Comparison of ENCODE assay signal across 13 cellular contexts in genomic region chr16:84607061-84607460, GRCh38. TPM values are rescaled to one million over a fixed set of nuclear protein-coding genes. Genes with fewer than 3 reads are reported as not detected.
DNase-seq lines count a peak whose midpoint lies in the region; ATAC-seq, FAIRE-seq and TF ChIP-seq lines count a peak whose summit lies in the region.
"Had no signal": no experiment of that assay in that cellular context is flagged by ENCODE, and none has a peak within 500 bp of the region (broad histone marks: within the 10 kb centered on the region; RNA-seq: fewer than 3 reads in every experiment).

No MANE protein-coding gene starts in this region.

- H3K36me3 Mint-ChIP-seq in stimulated activated naive CD8-positive, alpha-beta T cell treated with anti-CD3 and anti-CD28 coated beads, Interleukin-15, Interleukin-2, amounts not matched to agents 100 ng/mL and 50 ng/mL, for 24 hours (ENCODE audit: low read depth): peaks cover 78% of the 10 kb centered on the region
- peaks cover 84% of the 10 kb centered on the region for H3K36me3 Mint-ChIP-seq in activated T-helper 2 cell treated with anti-CD3 and anti-CD28 coated beads, Interferon-gamma antibody, Interleukin-2, Interleukin-4, amounts not matched to agents 10 μg/mL and 5 μg/mL and 100 μg/mL, durations not matched to agents 14 hours and 24 hours and 36 hours (ENCODE audit: low read depth)
- peaks cover 76% of the 10 kb centered on the region for H3K36me3 Mint-ChIP-seq in nephron progenitor cell (ENCODE audit: low read depth)

- no peak for DNase-seq in stimulated activated naive CD8-positive, alpha-beta T cell treated with anti-CD3 and anti-CD28 coated beads, Interleukin-15, Interleukin-2, amounts not matched to agents 100 U/mL and 50 U/mL, for 24 hours
- no peak for DNase-seq in activated T-helper 2 cell treated with anti-CD3 and anti-CD28 coated beads, Interferon-gamma antibody, Interleukin-2, Interleukin-4, amounts not matched to agents 10 μg/mL and 5 μg/mL and 100 μg/mL, durations not matched to agents 14 hours and 24 hours and 36 hours (ENCODE audit: low spot score)
- DNase-seq in nephron progenitor cell (no peak), H54 (ENCODE audit: insufficient read length, low spot score) (no peak), DMS153 treated with DMSO at 0.1 percent for 48 hours (lab: John Stamatoyannopoulos, UW; ENCODE audit: unreplicated experiment) (no peak), SK-N-DZ (ENCODE audit: low spot score) (no peak)
- DNase-seq: NCI-H1694, NCI-H510A, occipital lobe, PC-9 had no signal

- peaks cover 10% of the 10 kb centered on the region for H3K9me3 Mint-ChIP-seq in stimulated activated naive CD8-positive, alpha-beta T cell treated with anti-CD3 and anti-CD28 coated beads, Interleukin-15, Interleukin-2, amounts not matched to agents 100 ng/mL and 50 ng/mL, for 24 hours
- peaks cover 11% of the 10 kb centered on the region for H3K9me3 Mint-ChIP-seq in activated T-helper 2 cell treated with anti-CD3 and anti-CD28 coated beads, Interferon-gamma antibody, Interleukin-2, Interleukin-4, amounts not matched to agents 10 μg/mL and 5 μg/mL and 100 μg/mL, durations not matched to agents 14 hours and 24 hours and 36 hours
- peaks cover 16% of the 10 kb centered on the region for H3K9me3 Mint-ChIP-seq in nephron progenitor cell

- intact Hi-C loops in activated T-helper 2 cell treated with anti-CD3 and anti-CD28 coated beads, Interferon-gamma antibody, Interleukin-2, Interleukin-4, amounts not matched to agents 10 μg/mL and 5 μg/mL and 100 μg/mL, durations not matched to agents 14 hours and 24 hours and 36 hours (cut with micrococcal nuclease): no loop called here

- TF ChIP-seq CTCF in nephron progenitor cell (IDR thresholded peaks at IDR 0.05): no peak

- peaks cover 96% of the 10 kb centered on the region for H3K4me1 Mint-ChIP-seq in stimulated activated naive CD8-positive, alpha-beta T cell treated with anti-CD3 and anti-CD28 coated beads, Interleukin-15, Interleukin-2, amounts not matched to agents 100 ng/mL and 50 ng/mL, for 24 hours (ENCODE audit: low read depth)
- H3K4me1 Mint-ChIP-seq in activated T-helper 2 cell treated with anti-CD3 and anti-CD28 coated beads, Interferon-gamma antibody, Interleukin-2, Interleukin-4, amounts not matched to agents 10 μg/mL and 5 μg/mL and 100 μg/mL, durations not matched to agents 14 hours and 24 hours and 36 hours (ENCODE audit: low read depth): peaks cover 89% of the 10 kb centered on the region
- peaks cover 86% of the 10 kb centered on the region for H3K4me1 Mint-ChIP-seq in nephron progenitor cell

- TF ChIP-seq POLR2A in H54 (IDR thresholded peaks at IDR 0.05; ENCODE audit: low read depth, low read length): no peak

- no peak for FAIRE-seq in H54 (lab: Jason Lieb, UNC)
- FAIRE-seq: urothelium cell line had no signal

- peak overlapping the region; percentile 10 for H3K4me3 Mint-ChIP-seq in stimulated activated naive CD8-positive, alpha-beta T cell treated with anti-CD3 and anti-CD28 coated beads, Interleukin-15, Interleukin-2, amounts not matched to agents 100 ng/mL and 50 ng/mL, for 24 hours
- peak overlapping the region; percentile 70 for H3K4me3 Mint-ChIP-seq in activated T-helper 2 cell treated with anti-CD3 and anti-CD28 coated beads, Interferon-gamma antibody, Interleukin-2, Interleukin-4, amounts not matched to agents 10 μg/mL and 5 μg/mL and 100 μg/mL, durations not matched to agents 14 hours and 24 hours and 36 hours (ENCODE audit: low read depth)
- no peak overlapping the region for H3K4me3 Mint-ChIP-seq in nephron progenitor cell

- no peak for ATAC-seq in stimulated activated naive CD8-positive, alpha-beta T cell treated with anti-CD3 and anti-CD28 coated beads, Interleukin-15, Interleukin-2, amounts not matched to agents 100 U/mL and 50 U/mL, for 24 hours
- ATAC-seq in HG03097 (IDR thresholded peaks at IDR 0.05; ENCODE audit: low FRiP score, unreplicated experiment): no peak

- no peaks in the 10 kb centered on the region for H3K27me3 Mint-ChIP-seq in stimulated activated naive CD8-positive, alpha-beta T cell treated with anti-CD3 and anti-CD28 coated beads, Interleukin-15, Interleukin-2, amounts not matched to agents 100 ng/mL and 50 ng/mL, for 24 hours
- no peaks in the 10 kb centered on the region for H3K27me3 Mint-ChIP-seq in activated T-helper 2 cell treated with anti-CD3 and anti-CD28 coated beads, Interferon-gamma antibody, Interleukin-2, Interleukin-4, amounts not matched to agents 10 μg/mL and 5 μg/mL and 100 μg/mL, durations not matched to agents 14 hours and 24 hours and 36 hours (ENCODE audit: low read depth)
- no peaks in the 10 kb centered on the region for H3K27me3 Mint-ChIP-seq in nephron progenitor cell (ENCODE audit: low read depth, poor library complexity)

- H3K27ac Mint-ChIP-seq in stimulated activated naive CD8-positive, alpha-beta T cell treated with anti-CD3 and anti-CD28 coated beads, Interleukin-15, Interleukin-2, amounts not matched to agents 100 ng/mL and 50 ng/mL, for 24 hours: peak overlapping the region; percentile 50
- H3K27ac Mint-ChIP-seq in activated T-helper 2 cell treated with anti-CD3 and anti-CD28 coated beads, Interferon-gamma antibody, Interleukin-2, Interleukin-4, amounts not matched to agents 10 μg/mL and 5 μg/mL and 100 μg/mL, durations not matched to agents 14 hours and 24 hours and 36 hours: peak overlapping the region; percentile 86
- H3K27ac Mint-ChIP-seq in nephron progenitor cell: peak overlapping the region; percentile 33

RNA-seq across cellular contexts. Expression of gene COTL1, which starts 10.8 kb away (rescaled TPM):
- 478 and 483 TPM in 2 replicates for total RNA-seq in activated T-helper 2 cell treated with anti-CD3 and anti-CD28 coated beads, Interferon-gamma antibody, Interleukin-2, Interleukin-4, amounts not matched to agents 10 μg/mL and 5 μg/mL and 100 μg/mL, durations not matched to agents 14 hours and 24 hours and 36 hours
- polyA plus RNA-seq in SK-N-DZ (2014; cell fraction: cytosol; rRNA removed): 5.3 and 6.3 TPM in 2 replicates
- polyA plus RNA-seq in SK-N-DZ (2014; cell fraction: nucleus; rRNA removed): 1.8 and 2.8 TPM in 2 replicates

RNA-seq across cellular contexts. Expression of gene KLHL36, which starts 41.2 kb away (rescaled TPM):
- 57.7 and 59.6 TPM in 2 replicates for total RNA-seq in activated T-helper 2 cell treated with anti-CD3 and anti-CD28 coated beads, Interferon-gamma antibody, Interleukin-2, Interleukin-4, amounts not matched to agents 10 μg/mL and 5 μg/mL and 100 μg/mL, durations not matched to agents 14 hours and 24 hours and 36 hours
- 2.6 and 4.0 TPM in 2 replicates for polyA plus RNA-seq in SK-N-DZ (2014; cell fraction: cytosol; rRNA removed)
- 4.2 and 7.4 TPM in 2 replicates for polyA plus RNA-seq in SK-N-DZ (2014; cell fraction: nucleus; rRNA removed)

Comparison
In these comparisons a context has a peak if more than half of its experiments do, and no peak if none do; other contexts are left out.
1. H3K27ac Mint-ChIP-seq: peak in every context shown above with its lines; median percentile 86 in activated T-helper 2 cell treated with anti-CD3 and anti-CD28 coated beads, Interferon-gamma antibody, Interleukin-2, Interleukin-4, amounts not matched to agents 10 μg/mL and 5 μg/mL and 100 μg/mL, durations not matched to agents 14 hours and 24 hours and 36 hours; 50 in stimulated activated naive CD8-positive, alpha-beta T cell treated with anti-CD3 and anti-CD28 coated beads, Interleukin-15, Interleukin-2, amounts not matched to agents 100 ng/mL and 50 ng/mL, for 24 hours; 33 in nephron progenitor cell.